ENCODE assay signal across 8 cellular contexts in the genomic region with DNA sequence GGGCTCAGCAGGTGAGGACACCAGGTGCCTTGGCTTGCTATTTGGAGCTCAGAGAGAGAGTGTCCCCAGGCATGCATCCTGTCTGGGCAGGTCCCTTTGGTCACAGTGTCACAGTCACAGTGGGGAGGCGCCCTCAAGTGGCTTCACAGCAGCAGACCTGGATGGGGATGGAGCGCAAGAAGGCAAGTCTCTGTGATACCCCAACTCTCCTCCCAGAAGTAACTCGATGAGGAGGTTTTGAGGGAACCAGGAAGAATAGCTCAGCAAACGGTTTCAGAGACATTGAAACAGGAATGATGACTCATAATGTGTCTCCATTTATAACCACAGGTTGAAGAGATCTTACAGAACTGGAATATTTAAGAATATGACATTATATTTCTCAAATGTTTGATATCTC.
DNase-seq lines count a peak whose midpoint lies in the region; ATAC-seq and TF ChIP-seq lines count a peak whose summit lies in the region.

No MANE protein-coding gene starts in this region.

- DNase-seq in AG08395 (ENCODE audit: low spot score) (peak; percentile 54), choroid plexus epithelial cell (ENCODE audit: low read depth) (peak; percentile 45), mucosa of gallbladder (ENCODE audit: low spot score) (peak; percentile 24), stomach (no peak)
- DNase-seq in activated effector memory CD4-positive, alpha-beta T cell treated with anti-CD3 and anti-CD28 coated beads, Interleukin-2, amount 50 U/mL, for 16 hours, result no peak

- intact Hi-C loops in stomach (cut with DNase I; ENCODE audit: low total_unique reads), result no loop called here

- ATAC-seq in GM18498 (IDR thresholded peaks at IDR 0.05; ENCODE audit: unreplicated experiment), result peak; percentile 90
- peak; percentile 77 for ATAC-seq in HG02970 (IDR thresholded peaks at IDR 0.05; ENCODE audit: low FRiP score, unreplicated experiment)

- no peak overlapping the region for H3K9ac ChIP-seq in OCI-LY3 (ENCODE audit: low read length)

- no peak overlapping the region for H3K27ac ChIP-seq in OCI-LY3 (ENCODE audit: low read length)
- H3K27ac ChIP-seq in stomach, result no peak overlapping the region

- H3K27me3 ChIP-seq in OCI-LY3 (ENCODE audit: low read depth, low read length) (peaks cover 34% of the 10 kb centered on the region), stomach (peaks cover 0 to 67% (median 26%) of the 10 kb centered on the region in 3 donors)

- no peak for TF ChIP-seq POLR2A in stomach (IDR thresholded peaks at IDR 0.05)

- H2AFZ ChIP-seq in OCI-LY3 (ENCODE audit: low read depth, low read length), result no peak overlapping the region

- H3K36me3 ChIP-seq in OCI-LY3 (replicated peaks; ENCODE audit: low read depth, low read length), result no peaks in the 10 kb centered on the region
- no peaks in the 10 kb centered on the region for H3K36me3 ChIP-seq in stomach

- no peaks in the 10 kb centered on the region for H4K20me1 ChIP-seq in OCI-LY3 (ENCODE audit: insufficient read depth, low read length)

- 16 to 31% (median 22%) methylated on average over 4 of the region's 4 CpGs for WGBS in stomach, 5 donors

- H3K9me3 ChIP-seq in OCI-LY3 (ENCODE audit: insufficient read depth, low read length) (no peaks in the 10 kb centered on the region), stomach (no peaks in the 10 kb centered on the region)

- no peaks in the 10 kb centered on the region for H3K79me2 ChIP-seq in OCI-LY3 (ENCODE audit: low read length)

- H3K4me1 ChIP-seq in OCI-LY3 (ENCODE audit: low read length), result peaks cover 12% of the 10 kb centered on the region
- peaks cover 0 to 11% (median 4%) of the 10 kb centered on the region in 4 donors for H3K4me1 ChIP-seq in stomach

- TF ChIP-seq EP300 in stomach (IDR thresholded peaks at IDR 0.05), result no peak

- H3K4me2 ChIP-seq in OCI-LY3 (ENCODE audit: low read length), result peak overlapping the region; percentile 18; the same call in 1 of the 2 replicates

- H3K4me3 ChIP-seq in OCI-LY3 (ENCODE audit: low read length) (no peak overlapping the region), choroid plexus epithelial cell (ENCODE audit: low read depth, low read length) (no peak overlapping the region), stomach (no peak overlapping the region)

- TF ChIP-seq CTCF in OCI-LY3 (IDR thresholded peaks at IDR 0.05; ENCODE audit: low read depth, low read length) (peak; percentile 86), choroid plexus epithelial cell (conservative IDR thresholded peaks at IDR 0.05; ENCODE audit: low read depth, low read length) (peak; percentile 21), stomach (IDR thresholded peaks at IDR 0.05) (no peak)

Comparison
In these comparisons a context has a peak if more than half of its experiments do, and no peak if none do; other contexts are left out.
1. DNase-seq: peak in AG08395 (single experiment), choroid plexus epithelial cell (single experiment) and mucosa of gallbladder (single experiment); none in activated effector memory CD4-positive, alpha-beta T cell treated with anti-CD3 and anti-CD28 coated beads, Interleukin-2, amount 50 U/mL, for 16 hours (single experiment) and stomach (single experiment).
2. CTCF ChIP-seq: peak in OCI-LY3 (single experiment) and choroid plexus epithelial cell (single experiment); none in stomach (0 of 7).